9 cellular contexts compared by ENCODE assay signal in genomic region chr5:4941957-4942830, GRCh38.
DNase-seq lines count a peak whose midpoint lies in the region; ATAC-seq, FAIRE-seq and TF ChIP-seq lines count a peak whose summit lies in the region.
"Had no signal": no experiment of that assay in that cellular context is flagged by ENCODE, and none has a peak within 500 bp of the region (broad histone marks: within the 10 kb centered on the region; RNA-seq: fewer than 3 reads in every experiment).

No MANE protein-coding gene starts in this region.

- DNase-seq in D721Med (ENCODE audit: insufficient read length, low spot score): peak; percentile 60
- peak; percentile 45 for DNase-seq in GM23338 (ENCODE audit: low spot score)
- DNase-seq in adrenal gland: peak in 3 of 7 donors; percentile 4 to 21 (median 20)

- H3K27me3 ChIP-seq in GM23338 (ENCODE audit: insufficient read depth) (no peaks in the 10 kb centered on the region), adrenal gland (no peaks in the 10 kb centered on the region), liver (ENCODE audit: control insufficient read depth in 4 of 4, insufficient read depth in 4 of 4, low read length in 3 of 4) (no peaks in the 10 kb centered on the region)

- H3K4me3 Mint-ChIP-seq in GM23338: no peak overlapping the region

- peaks cover 9% of the 10 kb centered on the region for H3K4me1 Mint-ChIP-seq in GM23338

- no peaks in the 10 kb centered on the region for H3K36me3 ChIP-seq in GM23338 (ENCODE audit: insufficient read depth)
- no peaks in the 10 kb centered on the region for H3K36me3 ChIP-seq in adrenal gland (replicated peaks in 1 of 2)
- no peaks in the 10 kb centered on the region for H3K36me3 ChIP-seq in liver (ENCODE audit: control insufficient read depth in 4 of 4, insufficient read depth in 3 of 4, low read depth in 1 of 4, low read length in 3 of 4)

- no peaks in the 10 kb centered on the region for H3K9me3 Mint-ChIP-seq in GM23338

- no peaks in the 10 kb centered on the region for H3K79me2 ChIP-seq in GM23338 (replicated peaks; ENCODE audit: insufficient read depth)

- intact Hi-C loops in adrenal gland (cut with DNase I): loop anchor here (5.0 kb wide), 2 partner anchors 65 to 70 kb away; no protein-coding TSS in a partner anchor

- no peak overlapping the region for H3K9ac ChIP-seq in liver (ENCODE audit: low read depth in 1 of 2, low read length in 2 of 2)

- H3K4me3 ChIP-seq in GM23338: no peak overlapping the region
- no peak overlapping the region for H3K4me3 ChIP-seq in adrenal gland
- no peak overlapping the region for H3K4me3 ChIP-seq in liver (ENCODE audit: low read depth in 1 of 3, low read length in 3 of 3)

- TF ChIP-seq CTCF in D721Med (IDR thresholded peaks at IDR 0.05; ENCODE audit: insufficient read depth, missing control alignments): peak; percentile 50
- TF ChIP-seq CTCF in GM23338 (conservative IDR thresholded peaks at IDR 0.05; ENCODE audit: low read depth in 2 of 2): peak; percentile 88 to 93
- peak; percentile 49 to 80 (median 70) for TF ChIP-seq CTCF in adrenal gland (IDR thresholded peaks at IDR 0.05)
- peak; percentile 69 for TF ChIP-seq CTCF in liver (IDR thresholded peaks at IDR 0.05; ENCODE audit: low read depth, low read length, missing input control)

- peak; percentile 46 to 61 for TF ChIP-seq RAD21 in liver (IDR thresholded peaks at IDR 0.05)

- H3K9me2 ChIP-seq in GM23338 (ENCODE audit: insufficient read depth): no peaks in the 10 kb centered on the region

- no peaks in the 10 kb centered on the region for H3K4me1 ChIP-seq in GM23338 (ENCODE audit: insufficient read depth)
- H3K4me1 ChIP-seq in adrenal gland (replicated peaks in 1 of 2): no peaks in the 10 kb centered on the region
- no peaks in the 10 kb centered on the region for H3K4me1 ChIP-seq in liver (ENCODE audit: control insufficient read depth in 4 of 4, insufficient read depth in 4 of 4, low read length in 3 of 4)

- H3K4me2 ChIP-seq in GM23338: no peak overlapping the region

- no peak overlapping the region for H3K27ac Mint-ChIP-seq in GM23338

- H2AFZ ChIP-seq in GM23338: peak overlapping the region; percentile 96

- peaks cover 8% of the 10 kb centered on the region for H3K27me3 Mint-ChIP-seq in GM23338 (ENCODE audit: insufficient read depth, low read depth, poor library complexity)

- no peaks in the 10 kb centered on the region for H3K9me3 ChIP-seq in adrenal gland (replicated peaks in 1 of 3)
- H3K9me3 ChIP-seq in liver (ENCODE audit: control insufficient read depth in 4 of 4, low read length in 3 of 4): no peaks in the 10 kb centered on the region

- no peaks in the 10 kb centered on the region for H4K20me1 ChIP-seq in GM23338 (replicated peaks; ENCODE audit: insufficient read depth)

- no peak for FAIRE-seq in D721Med (lab: Jason Lieb, UNC)
- FAIRE-seq: frontal cortex had no signal

- no peaks in the 10 kb centered on the region for H3K36me3 Mint-ChIP-seq in GM23338 (ENCODE audit: low read depth)

- peak; percentile 91 for ATAC-seq in GM23338
- ATAC-seq in HG03521 (IDR thresholded peaks at IDR 0.05; ENCODE audit: unreplicated experiment): no peak
- no peak for ATAC-seq in GM18520 (IDR thresholded peaks at IDR 0.05; ENCODE audit: unreplicated experiment)
- ATAC-seq in activated CD4-positive, CD25-positive, alpha-beta regulatory T cell treated with anti-CD3 and anti-CD28 coated beads, Interleukin-2, amount 50 U/mL, for 24 hours: no peak
- ATAC-seq in HG03565 (IDR thresholded peaks at IDR 0.05; ENCODE audit: unreplicated experiment): no peak

- no peaks in the 10 kb centered on the region for H3F3A ChIP-seq in GM23338 (replicated peaks; ENCODE audit: low read depth)

- WGBS in adrenal gland, 4 donors: 39 to 45% (median 42%) methylated on average over 29 to 33 of the region's 33 CpGs
- 38% methylated on average over 33 of the region's 33 CpGs for WGBS in liver

- H3K27ac ChIP-seq in GM23338 (ENCODE audit: low read depth): no peak overlapping the region
- no peak overlapping the region for H3K27ac ChIP-seq in adrenal gland
- no peak overlapping the region for H3K27ac ChIP-seq in liver (ENCODE audit: low read depth in 1 of 2, low read length in 2 of 2)

- no peak for TF ChIP-seq POLR2A in adrenal gland (IDR thresholded peaks at IDR 0.05)

TF ChIP-seq in GM23338, 12 proteins besides CTCF, POLR2A, EP300 and RAD21 (continues in another document):
- TF ChIP-seq ZNF114 (CRISPR knock-in tag; IDR thresholded peaks at IDR 0.05) (no peak), EZH2 (IDR thresholded peaks at IDR 0.05; ENCODE audit: low read depth, unreplicated experiment) (no peak)

TF ChIP-seq in liver, 16 proteins besides CTCF, POLR2A, EP300 and RAD21:
- no peak for TF ChIP-seq NR2F2 (IDR thresholded peaks at IDR 0.05)
- no peak for TF ChIP-seq HNF4A (conservative IDR thresholded peaks at IDR 0.05)
- TF ChIP-seq SP1 (IDR thresholded peaks at IDR 0.05): no peak
- TF ChIP-seq FOXA1 (IDR thresholded peaks at IDR 0.05): no peak
- TF ChIP-seq HNF4G (IDR thresholded peaks at IDR 0.05): no peak
- no peak for TF ChIP-seq TAF1 (conservative IDR thresholded peaks at IDR 0.05)
- TF ChIP-seq YY1 (IDR thresholded peaks at IDR 0.05): no peak
- no peak for TF ChIP-seq JUND (IDR thresholded peaks at IDR 0.05)
- TF ChIP-seq RXRA (IDR thresholded peaks at IDR 0.05): no peak
- TF ChIP-seq GABPA (IDR thresholded peaks at IDR 0.05 in 1 of 2, conservative IDR thresholded peaks at IDR 0.05 in 1 of 2): no peak
- TF ChIP-seq MAX (IDR thresholded peaks at IDR 0.05): no peak
